Comparison of ENCODE assay signal across 16 cellular contexts in the genomic region with DNA sequence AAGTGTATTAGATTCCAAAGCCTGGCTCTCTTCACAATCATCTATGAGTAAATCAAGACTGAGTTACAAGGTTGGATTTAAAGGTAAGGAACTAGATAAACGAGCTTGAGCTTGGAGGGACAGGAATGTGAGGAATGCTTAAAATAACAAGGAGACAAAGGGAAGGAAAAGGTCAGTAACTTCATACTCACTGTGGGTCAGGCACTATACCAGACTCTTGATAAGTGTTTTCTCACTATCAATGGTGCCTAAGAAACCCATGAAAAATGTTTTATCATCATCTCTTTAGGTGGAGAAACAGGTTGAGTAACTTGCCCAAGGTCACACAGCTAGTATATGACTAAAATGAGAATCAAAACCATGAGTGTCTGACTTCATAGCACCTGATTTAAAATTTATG.
DNase-seq lines count a peak whose midpoint lies in the region; ATAC-seq, FAIRE-seq and TF ChIP-seq lines count a peak whose summit lies in the region.
"Had no signal": no experiment of that assay in that cellular context is flagged by ENCODE, and none has a peak within 500 bp of the region (broad histone marks: within the 10 kb centered on the region; RNA-seq: fewer than 3 reads in every experiment).

No MANE protein-coding gene starts in this region.

- no peak for TF ChIP-seq EP300 in stomach (IDR thresholded peaks at IDR 0.05)

- no peak for FAIRE-seq in H54 (lab: Jason Lieb, UNC)

- H3K27ac ChIP-seq in foreskin keratinocyte = no peak overlapping the region
- H3K27ac ChIP-seq in stomach = no peak overlapping the region

- intact Hi-C loops in stomach (cut with DNase I; ENCODE audit: low total_unique reads) = no loop called here

- no peak overlapping the region for H3K4me3 ChIP-seq in stomach
- H3K4me3 ChIP-seq: smooth muscle cell had no signal

- ATAC-seq in foreskin keratinocyte = peak; percentile 56
- no peak for ATAC-seq in HG03442 (IDR thresholded peaks at IDR 0.05; ENCODE audit: unreplicated experiment)
- ATAC-seq: activated T-helper 17 cell treated with anti-CD3 and anti-CD28 coated beads, Interleukin-2, amount 50 U/mL, for 72 hours; naive thymus-derived CD8-positive, alpha-beta T cell; Right ventricle myocardium inferior had no signal

- WGBS in stomach, 5 donors = 5 to 28% (median 22%) methylated on average over 1 of the region's 1 CpG

- TF ChIP-seq CTCF in foreskin keratinocyte (conservative IDR thresholded peaks at IDR 0.05) = no peak
- no peak for TF ChIP-seq CTCF in stomach (IDR thresholded peaks at IDR 0.05)

- DNase-seq in H54 (ENCODE audit: insufficient read length, low spot score) (peak; percentile 2), RPMI7951 (ENCODE audit: low read depth) (peak; percentile 15), foreskin keratinocyte (peak; percentile 53 to 75), renal cortical epithelial cell (ENCODE audit: low read depth) (peak; percentile 73), NCI-H1105 (lab: John Stamatoyannopoulos, UW) (no peak), stomach (no peak)
- DNase-seq: activated B cell treated with CpG ODN at 0.5 μM for 24 hours; central memory CD4-positive, alpha-beta T cell; foreskin melanocyte; naive thymus-derived CD8-positive, alpha-beta T cell; NCI-H187 treated with DMSO at 0.1 percent for 48 hours; posterior cingulate gyrus had no signal

- H3K9me3 ChIP-seq in stomach = no peaks in the 10 kb centered on the region

- TF ChIP-seq POLR2A in H54 (IDR thresholded peaks at IDR 0.05; ENCODE audit: low read depth, low read length) (no peak), stomach (IDR thresholded peaks at IDR 0.05) (no peak)

- no peaks in the 10 kb centered on the region for H3K27me3 ChIP-seq in foreskin keratinocyte
- no peaks in the 10 kb centered on the region for H3K27me3 ChIP-seq in stomach

- no peaks in the 10 kb centered on the region for H3K36me3 ChIP-seq in stomach

- H3K4me1 ChIP-seq in foreskin keratinocyte (no peaks in the 10 kb centered on the region), stomach (no peaks in the 10 kb centered on the region)

Comparison
In these comparisons a context has a peak if more than half of its experiments do, and no peak if none do; other contexts are left out.
1. DNase-seq: peak in H54 (single experiment), RPMI7951 (single experiment), foreskin keratinocyte (2 of 2) and renal cortical epithelial cell (single experiment); none in NCI-H1105 (single experiment) and stomach (single experiment).